25 cellular contexts compared by ENCODE assay signal in the genomic region with DNA sequence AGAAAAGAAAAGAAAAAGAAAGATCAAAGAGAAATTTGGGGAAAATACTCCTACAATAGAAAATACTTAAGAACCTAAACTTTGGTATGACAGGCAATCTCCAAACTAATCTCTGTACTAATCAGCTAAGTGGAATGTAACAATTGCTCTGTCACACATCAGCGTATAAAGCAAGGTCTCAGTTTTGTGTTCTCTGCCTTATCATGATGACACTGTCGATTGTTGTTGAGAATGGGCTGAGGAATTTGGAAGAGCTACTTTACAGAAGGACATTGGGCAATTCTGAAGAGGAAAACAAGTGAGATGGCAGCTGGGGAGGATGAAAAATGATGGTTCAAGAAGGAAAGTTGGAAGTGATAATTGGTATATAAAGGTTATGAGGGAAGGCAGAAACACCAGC.
DNase-seq lines count a peak whose midpoint lies in the region; ATAC-seq, FAIRE-seq and TF ChIP-seq lines count a peak whose summit lies in the region.
"Had no signal": no experiment of that assay in that cellular context is flagged by ENCODE, and none has a peak within 500 bp of the region (broad histone marks: within the 10 kb centered on the region; RNA-seq: fewer than 3 reads in every experiment).

No MANE protein-coding gene starts in this region.

- no peaks in the 10 kb centered on the region for H3K9me3 ChIP-seq in A549
- H3K9me3 ChIP-seq in smooth muscle cell (replicated peaks; ENCODE audit: low read depth): no peaks in the 10 kb centered on the region
- no peaks in the 10 kb centered on the region for H3K9me3 ChIP-seq in colonic mucosa
- H3K9me3 ChIP-seq: BE2C; BLaER1 treated with 17β-estradiol and CSF1 and Interleukin-3, amounts not matched to agents 10 nM and 100 nM had no signal

- TF ChIP-seq CTCF in A549 (IDR thresholded peaks at IDR 0.05): no peak
- no peak for TF ChIP-seq CTCF in fibroblast of pulmonary artery (IDR thresholded peaks at IDR 0.05; ENCODE audit: low read length, missing control alignments)
- TF ChIP-seq CTCF in smooth muscle cell (IDR thresholded peaks at IDR 0.05; ENCODE audit: borderline replicate concordance, insufficient read depth, poor library complexity, severe bottlenecking): no peak
- no peak for TF ChIP-seq CTCF in colonic mucosa (IDR thresholded peaks at IDR 0.05)

- H3K79me2 ChIP-seq in smooth muscle cell (ENCODE audit: low read depth): no peaks in the 10 kb centered on the region

- CTCF ChIA-PET in A549 (lab: Yijun Ruan, JAX): no interaction called here

- H3K27me3 ChIP-seq in smooth muscle cell (ENCODE audit: low read depth) (no peaks in the 10 kb centered on the region), colonic mucosa (no peaks in the 10 kb centered on the region)
- H3K27me3 ChIP-seq: BE2C had no signal

- no peak for DNase-seq in A549 (ENCODE audit: low read depth in 1 of 2, low spot score in 1 of 2)
- DNase-seq in NCI-H460 (ENCODE audit: extremely low read depth, low read depth): peak; percentile 6
- DNase-seq in fibroblast of pulmonary artery (ENCODE audit: low read depth): peak; percentile 13
- no peak for DNase-seq in smooth muscle cell (lab: John Stamatoyannopoulos, UW; ENCODE audit: unreplicated experiment)
- DNase-seq in colonic mucosa: no peak
- no peak for DNase-seq in stimulated activated CD4-positive, alpha-beta T cell treated with anti-CD3 and anti-CD28 coated beads, Interleukin-4, amount 100 ng/mL, for 4 hours
- no peak for DNase-seq in DMS153 (lab: John Stamatoyannopoulos, UW)
- DNase-seq: ACHN; AML-193; BE2C; CD4-positive, alpha-beta T cell; CD8-positive, alpha-beta memory T cell; DMS 273 treated with DMSO at 0.1 percent for 48 hours; DMS53; DMS79 treated with DMSO at 0.1 percent for 48 hours; GF-D8; H9; HFFc6 had no signal

- ATAC-seq in A549: no peak
- ATAC-seq: GM23338 had no signal

- TF ChIP-seq EP300 in A549 (IDR thresholded peaks at IDR 0.05): no peak

- H4K20me1 ChIP-seq in smooth muscle cell (ENCODE audit: low read depth): no peaks in the 10 kb centered on the region
- H4K20me1 ChIP-seq: BLaER1 treated with 17β-estradiol and CSF1 and Interleukin-3, amounts not matched to agents 10 nM and 100 nM had no signal

- peak; percentile 32 for FAIRE-seq in A549 (lab: Jason Lieb, UNC)
- FAIRE-seq: A204.1, D721Med, GM12891, GM18507 had no signal

- intact Hi-C loops in colonic mucosa (cut with DNase I): no loop called here

- H3K27ac ChIP-seq in A549: no peak overlapping the region
- H3K27ac ChIP-seq in smooth muscle cell (ENCODE audit: low read depth): no peak overlapping the region
- no peak overlapping the region for H3K27ac ChIP-seq in colonic mucosa
- H3K27ac ChIP-seq: 22Rv1; BLaER1 treated with 17β-estradiol and CSF1 and Interleukin-3, amounts not matched to agents 10 nM and 100 nM had no signal

- peak overlapping the region; percentile 37 for H2AFZ ChIP-seq in smooth muscle cell (ENCODE audit: low read depth)
- H2AFZ ChIP-seq: GM23338 had no signal

- TF ChIP-seq RAD21 in A549 (conservative IDR thresholded peaks at IDR 0.05 in 1 of 2, IDR thresholded peaks at IDR 0.05 in 1 of 2): no peak

- H3K4me1 ChIP-seq in A549 (no peaks in the 10 kb centered on the region), smooth muscle cell (ENCODE audit: low read depth) (peaks cover 10% of the 10 kb centered on the region), colonic mucosa (no peaks in the 10 kb centered on the region)
- H3K4me1 ChIP-seq: BE2C had no signal

- TF ChIP-seq POLR2A in A549 (IDR thresholded peaks at IDR 0.05; ENCODE audit: low read length): no peak

- 26% methylated on average over 2 of the region's 2 CpGs for WGBS in A549 (ENCODE audit: missing lambda C conversion rate)
- WGBS in smooth muscle cell (ENCODE audit: low lambda C conversion rate): 49% methylated on average over 2 of the region's 2 CpGs

- H3K36me3 ChIP-seq in smooth muscle cell (ENCODE audit: low read depth) (no peaks in the 10 kb centered on the region), colonic mucosa (no peaks in the 10 kb centered on the region)
- H3K36me3 ChIP-seq: BE2C; BLaER1 treated with 17β-estradiol and CSF1 and Interleukin-3, amounts not matched to agents 10 nM and 100 nM had no signal

- H3K9ac ChIP-seq in smooth muscle cell (ENCODE audit: low read depth) (no peak overlapping the region), colonic mucosa (ENCODE audit: low read depth in 2 of 2, low read length in 2 of 2) (no peak overlapping the region)
- H3K9ac ChIP-seq: BLaER1 treated with 17β-estradiol and CSF1 and Interleukin-3, amounts not matched to agents 10 nM and 100 nM had no signal

- no peaks in the 10 kb centered on the region for H3F3A ChIP-seq in smooth muscle cell (ENCODE audit: low read depth)

- H3K4me3 ChIP-seq in A549: no peak overlapping the region
- no peak overlapping the region for H3K4me3 ChIP-seq in fibroblast of pulmonary artery (replicated peaks; ENCODE audit: low read depth, low read length)
- no peak overlapping the region for H3K4me3 ChIP-seq in smooth muscle cell
- no peak overlapping the region for H3K4me3 ChIP-seq in colonic mucosa
- H3K4me3 ChIP-seq: BLaER1 treated with 17β-estradiol and CSF1 and Interleukin-3, amounts not matched to agents 10 nM and 100 nM; GM23338 had no signal

- H3K4me2 ChIP-seq in A549: no peak overlapping the region
- H3K4me2 ChIP-seq in smooth muscle cell: no peak overlapping the region
- H3K4me2 ChIP-seq: BLaER1 treated with 17β-estradiol and CSF1 and Interleukin-3, amounts not matched to agents 10 nM and 100 nM; GM23338 had no signal

- POLR2A ChIA-PET in A549 (lab: Yijun Ruan, JAX): no interaction called here

TF ChIP-seq in A549, 52 proteins besides CTCF, POLR2A, EP300 and RAD21:
- TF ChIP-seq, protein P1, sequence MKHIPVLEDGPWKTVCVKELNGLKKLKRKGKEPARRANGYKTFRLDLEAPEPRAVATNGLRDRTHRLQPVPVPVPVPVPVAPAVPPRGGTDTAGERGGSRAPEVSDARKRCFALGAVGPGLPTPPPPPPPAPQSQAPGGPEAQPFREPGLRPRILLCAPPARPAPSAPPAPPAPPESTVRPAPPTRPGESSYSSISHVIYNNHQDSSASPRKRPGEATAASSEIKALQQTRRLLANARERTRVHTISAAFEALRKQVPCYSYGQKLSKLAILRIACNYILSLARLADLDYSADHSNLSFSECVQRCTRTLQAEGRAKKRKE (CRISPR knock-in tag; IDR thresholded peaks at IDR 0.05; ENCODE audit: low read depth): no peak
- TF ChIP-seq, protein P2, sequence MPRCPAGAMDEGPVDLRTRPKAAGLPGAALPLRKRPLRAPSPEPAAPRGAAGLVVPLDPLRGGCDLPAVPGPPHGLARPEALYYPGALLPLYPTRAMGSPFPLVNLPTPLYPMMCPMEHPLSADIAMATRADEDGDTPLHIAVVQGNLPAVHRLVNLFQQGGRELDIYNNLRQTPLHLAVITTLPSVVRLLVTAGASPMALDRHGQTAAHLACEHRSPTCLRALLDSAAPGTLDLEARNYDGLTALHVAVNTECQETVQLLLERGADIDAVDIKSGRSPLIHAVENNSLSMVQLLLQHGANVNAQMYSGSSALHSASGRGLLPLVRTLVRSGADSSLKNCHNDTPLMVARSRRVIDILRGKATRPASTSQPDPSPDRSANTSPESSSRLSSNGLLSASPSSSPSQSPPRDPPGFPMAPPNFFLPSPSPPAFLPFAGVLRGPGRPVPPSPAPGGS (IDR thresholded peaks at IDR 0.05): no peak
- TF ChIP-seq HOXB13 (CRISPR knock-in tag; IDR thresholded peaks at IDR 0.05; ENCODE audit: low read depth): no peak
- no peak for TF ChIP-seq NR3C1 (IDR thresholded peaks at IDR 0.05)
- TF ChIP-seq ZFP36 (IDR thresholded peaks at IDR 0.05; ENCODE audit: borderline replicate concordance, partially characterized antibody): no peak
- TF ChIP-seq RCOR1 (IDR thresholded peaks at IDR 0.05; ENCODE audit: low read depth, low read length): no peak
- TF ChIP-seq HOXA7 (CRISPR knock-in tag; IDR thresholded peaks at IDR 0.05): no peak
- no peak for TF ChIP-seq FOSL2 (IDR thresholded peaks at IDR 0.05)
- TF ChIP-seq FOSL2 (CRISPR knock-in tag; IDR thresholded peaks at IDR 0.05): no peak
- no peak for TF ChIP-seq EHMT2 (IDR thresholded peaks at IDR 0.05; ENCODE audit: low read depth)
- TF ChIP-seq FOXS1 (CRISPR knock-in tag; IDR thresholded peaks at IDR 0.05): no peak
- TF ChIP-seq, protein P3, sequence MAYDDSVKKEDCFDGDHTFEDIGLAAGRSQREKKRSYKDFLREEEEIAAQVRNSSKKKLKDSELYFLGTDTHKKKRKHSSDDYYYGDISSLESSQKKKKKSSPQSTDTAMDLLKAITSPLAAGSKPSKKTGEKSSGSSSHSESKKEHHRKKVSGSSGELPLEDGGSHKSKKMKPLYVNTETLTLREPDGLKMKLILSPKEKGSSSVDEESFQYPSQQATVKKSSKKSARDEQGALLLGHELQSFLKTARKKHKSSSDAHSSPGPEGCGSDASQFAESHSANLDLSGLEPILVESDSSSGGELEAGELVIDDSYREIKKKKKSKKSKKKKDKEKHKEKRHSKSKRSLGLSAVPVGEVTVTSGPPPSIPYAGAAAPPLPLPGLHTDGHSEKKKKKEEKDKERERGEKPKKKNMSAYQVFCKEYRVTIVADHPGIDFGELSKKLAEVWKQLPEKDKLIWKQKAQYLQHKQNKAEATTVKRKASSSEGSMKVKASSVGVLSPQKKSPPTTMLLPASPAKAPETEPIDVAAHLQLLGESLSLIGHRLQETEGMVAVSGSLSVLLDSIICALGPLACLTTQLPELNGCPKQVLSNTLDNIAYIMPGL (CRISPR knock-in tag; IDR thresholded peaks at IDR 0.05; ENCODE audit: borderline replicate concordance): no peak
- no peak for TF ChIP-seq TP53 (CRISPR knock-in tag; IDR thresholded peaks at IDR 0.05)
- TF ChIP-seq MAFK (IDR thresholded peaks at IDR 0.05; ENCODE audit: partially characterized antibody): no peak

Comparison
In these comparisons a context has a peak if more than half of its experiments do, and no peak if none do; other contexts are left out.
1. DNase-seq: peak in NCI-H460 (single experiment) and fibroblast of pulmonary artery (single experiment); none in A549 (0 of 2), smooth muscle cell (single experiment), colonic mucosa (single experiment), stimulated activated CD4-positive, alpha-beta T cell treated with anti-CD3 and anti-CD28 coated beads, Interleukin-4, amount 100 ng/mL, for 4 hours (0 of 2) and DMS153 (single experiment).